19 cellular contexts compared by ENCODE assay signal in the genomic region with DNA sequence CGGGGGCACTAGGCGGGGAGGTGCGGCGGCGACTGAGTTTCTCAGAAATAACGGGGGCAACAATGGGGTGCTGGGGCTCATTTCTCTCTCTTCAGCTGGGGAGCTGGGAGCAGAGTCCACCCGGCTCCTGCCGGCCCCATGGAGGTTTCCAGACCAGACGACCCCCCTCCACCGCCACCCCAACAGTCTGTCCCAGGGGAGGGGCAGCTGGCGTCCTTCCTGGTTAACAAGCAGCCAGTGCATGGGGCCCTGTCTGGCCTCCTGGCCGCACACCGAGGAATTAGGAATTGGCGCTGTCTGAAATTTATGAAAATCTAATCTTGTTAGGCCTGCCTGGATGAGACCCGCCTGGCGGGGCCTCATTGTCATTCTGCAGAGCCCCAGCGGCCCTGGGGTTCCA. TPM values are rescaled to one million over a fixed set of nuclear protein-coding genes. Genes with fewer than 3 reads are reported as not detected.
DNase-seq lines count a peak whose midpoint lies in the region; ATAC-seq and TF ChIP-seq lines count a peak whose summit lies in the region.
"Had no signal": no experiment of that assay in that cellular context is flagged by ENCODE, and none has a peak within 500 bp of the region (broad histone marks: within the 10 kb centered on the region; RNA-seq: fewer than 3 reads in every experiment).

No MANE protein-coding gene starts in this region.

- peak overlapping the region; percentile 68 for H3K27ac Mint-ChIP-seq in endodermal cell

- no peak for TF ChIP-seq RAD21 in SK-N-SH (IDR thresholded peaks at IDR 0.05; ENCODE audit: low read length)

- H3K4me2 ChIP-seq in SK-N-SH: no peak overlapping the region
- H3K4me2 ChIP-seq: PC-9 had no signal

- no peaks in the 10 kb centered on the region for H3K9me2 ChIP-seq in SK-N-SH

- no peak overlapping the region for H3K9ac ChIP-seq in SK-N-SH
- H3K9ac ChIP-seq in endodermal cell (ENCODE audit: extremely low read depth, low read length, poor library complexity, severe bottlenecking): no peak overlapping the region

- no peak for TF ChIP-seq EP300 in SK-N-SH (IDR thresholded peaks at IDR 0.05; ENCODE audit: borderline replicate concordance in 1 of 2, low read depth in 1 of 2, low read length in 1 of 2)

- H3K36me3 ChIP-seq in SK-N-SH (replicated peaks in 1 of 2; ENCODE audit: control insufficient read depth in 1 of 2, insufficient read depth in 2 of 2, low read length in 1 of 2): no peaks in the 10 kb centered on the region
- peaks cover 34% of the 10 kb centered on the region for H3K36me3 ChIP-seq in endodermal cell (ENCODE audit: control insufficient read depth, insufficient read depth, low read length)
- H3K36me3 ChIP-seq in thoracic aorta: no peaks in the 10 kb centered on the region
- H3K36me3 ChIP-seq in SJCRH30: peaks cover 11% of the 10 kb centered on the region
- H3K36me3 ChIP-seq: HAP-1 had no signal

- H3K9me3 Mint-ChIP-seq in endodermal cell: no peaks in the 10 kb centered on the region

- WGBS in SK-N-SH (ENCODE audit: low lambda C conversion rate): 80% methylated on average over 4 of the region's 17 CpGs
- WGBS in endodermal cell (ENCODE audit: insufficient coverage in 1 of 2, insufficient read length in 1 of 2), 2 experiments: 88 to 94% methylated on average over 10 to 17 of the region's 17 CpGs

- no peaks in the 10 kb centered on the region for H3K27me3 ChIP-seq in SK-N-SH (ENCODE audit: insufficient read depth)
- no peaks in the 10 kb centered on the region for H3K27me3 ChIP-seq in endodermal cell (ENCODE audit: control insufficient read depth, insufficient read depth, low read length, poor library complexity, severe bottlenecking)
- no peaks in the 10 kb centered on the region for H3K27me3 ChIP-seq in thoracic aorta (replicated peaks; ENCODE audit: insufficient read depth)
- H3K27me3 ChIP-seq in SJCRH30: no peaks in the 10 kb centered on the region

- H3F3A ChIP-seq in SK-N-SH (replicated peaks; ENCODE audit: insufficient read depth): no peaks in the 10 kb centered on the region

- H3K9me3 ChIP-seq in SK-N-SH: no peaks in the 10 kb centered on the region
- no peaks in the 10 kb centered on the region for H3K9me3 ChIP-seq in endodermal cell (ENCODE audit: control insufficient read depth, low read length)
- H3K9me3 ChIP-seq in thoracic aorta: no peaks in the 10 kb centered on the region
- no peaks in the 10 kb centered on the region for H3K9me3 ChIP-seq in SJCRH30 (replicated peaks)
- H3K9me3 ChIP-seq: HAP-1 had no signal

- peaks cover 91% of the 10 kb centered on the region for H3K79me2 ChIP-seq in SK-N-SH (ENCODE audit: insufficient read depth)

- H3K4me3 ChIP-seq in SK-N-SH (ENCODE audit: low read depth in 2 of 2, low read length in 1 of 2) (no peak overlapping the region), endodermal cell (ENCODE audit: low read length) (no peak overlapping the region), thoracic aorta (no peak overlapping the region), SJCRH30 (no peak overlapping the region)
- H3K4me3 ChIP-seq: HAP-1, PC-9 had no signal

- H3K4me3 Mint-ChIP-seq in endodermal cell: no peak overlapping the region

- ATAC-seq in SK-N-SH treated with all-trans-retinoic acid at 6 μM for 48 hours (no peak), thoracic aorta (ENCODE audit: insufficient number of reproducible peaks, low FRiP score, low read depth) (no peak)

- no peak for TF ChIP-seq CTCF in SK-N-SH (IDR thresholded peaks at IDR 0.05)
- no peak for TF ChIP-seq CTCF in endodermal cell (conservative IDR thresholded peaks at IDR 0.05)
- TF ChIP-seq CTCF in thoracic aorta (IDR thresholded peaks at IDR 0.05): no peak

- peaks cover 18% of the 10 kb centered on the region for H3K36me3 Mint-ChIP-seq in endodermal cell (ENCODE audit: low read depth)

- H3K4me1 ChIP-seq in SK-N-SH (ENCODE audit: control insufficient read depth in 1 of 2, insufficient read depth in 2 of 2, low read depth in 1 of 2, low read length in 1 of 2) (peaks cover 0 to 79% of the 10 kb centered on the region in 2 experiments; a peak in 2 of 4 replicates), endodermal cell (ENCODE audit: control insufficient read depth, insufficient read depth, low read length) (peaks cover 13% of the 10 kb centered on the region), thoracic aorta (ENCODE audit: control insufficient read depth in 1 of 2, low read depth in 2 of 2) (peaks cover 26 to 90% of the 10 kb centered on the region in 2 donors), SJCRH30 (no peaks in the 10 kb centered on the region)
- H3K4me1 ChIP-seq: HAP-1 had no signal

- H3K4me1 Mint-ChIP-seq in endodermal cell: peaks cover 27% of the 10 kb centered on the region

- H2AFZ ChIP-seq in SK-N-SH (ENCODE audit: low read depth): no peak overlapping the region
- H2AFZ ChIP-seq: PC-9 had no signal

- no peaks in the 10 kb centered on the region for H3K27me3 Mint-ChIP-seq in endodermal cell (ENCODE audit: insufficient read depth)

- peaks cover 87% of the 10 kb centered on the region for H4K20me1 ChIP-seq in SK-N-SH (ENCODE audit: insufficient read depth)

- POLR2A ChIA-PET in SK-N-SH (lab: Yijun Ruan, JAX): no interaction called here

- DNase-seq in SK-N-SH: peak; percentile 77
- peak; percentile 67 for DNase-seq in NCI-H82 treated with DMSO at 0.1 percent for 48 hours (lab: John Stamatoyannopoulos, UW; ENCODE audit: unreplicated experiment)
- DNase-seq in endodermal cell: no peak
- DNase-seq in thoracic aorta (ENCODE audit: low spot score): no peak
- no peak for DNase-seq in NCI-H2107 treated with DMSO at 0.1 percent for 48 hours (lab: John Stamatoyannopoulos, UW; ENCODE audit: unreplicated experiment)
- DNase-seq in NCI-H1436 (lab: John Stamatoyannopoulos, UW): no peak
- no peak for DNase-seq in SJCRH30
- DNase-seq: 8988T, DMS53, NCI-H1048, NCI-H1694, NCI-H2107, NCI-H69, PC-9, SHP77 had no signal

- CTCF ChIA-PET in SK-N-SH (lab: Yijun Ruan, JAX): interaction anchor here (0.9 to 1.7 kb wide), 3 partner anchors 13 to 489 kb away, joined by 3 to 7 read pairs (median 4); no protein-coding TSS in a partner anchor

- H3K27ac ChIP-seq in SK-N-SH (ENCODE audit: low read depth in 2 of 2, low read length in 1 of 2): peak overlapping the region in 1 of 2 experiments; percentile 91; a peak in 2 of 4 replicates
- H3K27ac ChIP-seq in endodermal cell (ENCODE audit: low read depth, low read length): peak overlapping the region; percentile 96
- peak overlapping the region; percentile 31 to 66 for H3K27ac ChIP-seq in thoracic aorta
- no peak overlapping the region for H3K27ac ChIP-seq in SJCRH30
- H3K27ac ChIP-seq: C4-2B, PC-9 had no signal

TF ChIP-seq in SK-N-SH, 30 proteins besides CTCF, POLR2A, EP300 and RAD21 (continues in another document):
- no peak for TF ChIP-seq TCF12 (IDR thresholded peaks at IDR 0.05)
- no peak for TF ChIP-seq GATA2 (CRISPR knock-in tag; IDR thresholded peaks at IDR 0.05)
- no peak for TF ChIP-seq TAF1 (IDR thresholded peaks at IDR 0.05; ENCODE audit: borderline replicate concordance, low read depth, low read length)
- TF ChIP-seq RXRA (IDR thresholded peaks at IDR 0.05; ENCODE audit: borderline replicate concordance, low read depth): no peak
- TF ChIP-seq MXI1 (IDR thresholded peaks at IDR 0.05; ENCODE audit: low read depth, low read length): no peak
- TF ChIP-seq CHD2 (IDR thresholded peaks at IDR 0.05; ENCODE audit: low read length, partially characterized antibody): no peak
- TF ChIP-seq, protein P1, sequence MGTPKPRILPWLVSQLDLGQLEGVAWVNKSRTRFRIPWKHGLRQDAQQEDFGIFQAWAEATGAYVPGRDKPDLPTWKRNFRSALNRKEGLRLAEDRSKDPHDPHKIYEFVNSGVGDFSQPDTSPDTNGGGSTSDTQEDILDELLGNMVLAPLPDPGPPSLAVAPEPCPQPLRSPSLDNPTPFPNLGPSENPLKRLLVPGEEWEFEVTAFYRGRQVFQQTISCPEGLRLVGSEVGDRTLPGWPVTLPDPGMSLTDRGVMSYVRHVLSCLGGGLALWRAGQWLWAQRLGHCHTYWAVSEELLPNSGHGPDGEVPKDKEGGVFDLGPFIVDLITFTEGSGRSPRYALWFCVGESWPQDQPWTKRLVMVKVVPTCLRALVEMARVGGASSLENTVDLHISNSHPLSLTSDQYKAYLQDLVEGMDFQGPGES (IDR thresholded peaks at IDR 0.05; ENCODE audit: low read depth, low read length): no peak

TF ChIP-seq in SK-N-SH treated with all-trans-retinoic acid at 6 μM for 48 hours, 23 proteins besides CTCF, POLR2A, EP300 and RAD21 (continues in another document):
- TF ChIP-seq ZFP3 (CRISPR knock-in tag; IDR thresholded peaks at IDR 0.05) (no peak), ZNF565 (CRISPR knock-in tag; conservative IDR thresholded peaks at IDR 0.05; ENCODE audit: low read depth) (no peak)
- TF ChIP-seq, protein P2, sequence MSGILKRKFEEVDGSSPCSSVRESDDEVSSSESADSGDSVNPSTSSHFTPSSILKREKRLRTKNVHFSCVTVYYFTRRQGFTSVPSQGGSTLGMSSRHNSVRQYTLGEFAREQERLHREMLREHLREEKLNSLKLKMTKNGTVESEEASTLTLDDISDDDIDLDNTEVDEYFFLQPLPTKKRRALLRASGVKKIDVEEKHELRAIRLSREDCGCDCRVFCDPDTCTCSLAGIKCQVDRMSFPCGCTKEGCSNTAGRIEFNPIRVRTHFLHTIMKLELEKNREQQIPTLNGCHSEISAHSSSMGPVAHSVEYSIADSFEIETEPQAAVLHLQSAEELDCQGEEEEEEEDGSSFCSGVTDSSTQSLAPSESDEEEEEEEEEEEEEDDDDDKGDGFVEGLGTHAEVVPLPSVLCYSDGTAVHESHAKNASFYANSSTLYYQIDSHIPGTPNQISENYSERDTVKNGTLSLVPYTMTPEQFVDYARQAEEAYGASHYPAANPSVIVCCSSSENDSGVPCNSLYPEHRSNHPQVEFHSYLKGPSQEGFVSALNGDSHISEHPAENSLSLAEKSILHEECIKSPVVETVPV (CRISPR knock-in tag; IDR thresholded peaks at IDR 0.05): no peak

RNA-seq across cellular contexts. Expression of a gene that starts 42.4 kb away (rescaled TPM):
- 5.9 and 7.1 TPM in 2 replicates for polyA plus RNA-seq in SK-N-SH (2012; rRNA removed)
- 6.1 and 6.8 TPM in 2 replicates for polyA plus RNA-seq in SK-N-SH (2012; cell fraction: cytosol; rRNA removed)
- 7.9 and 8.1 TPM in 2 replicates for polyA plus RNA-seq in SK-N-SH (2012; cell fraction: nucleus; rRNA removed)
- 10 to 100 TPM; 18.8 to 37.4 TPM for total RNA-seq in endodermal cell
- 56.8 TPM for polyA plus RNA-seq in endodermal cell (2013, experiment 1 of 2)
- polyA plus RNA-seq in endodermal cell (2013, experiment 2 of 2): 65.5 TPM
- 100 to 1,000 TPM in 1 of 2 donors, 10 to 100 TPM in 1; 68.4 to 104 TPM for total RNA-seq in thoracic aorta
- total RNA-seq in SJCRH30 (2014; rRNA removed; shearing (Covaris generic)): 15.0 and 15.4 TPM in 2 replicates

RNA-seq across cellular contexts. Expression of a gene that starts 47.2 kb away (rescaled TPM):
- not detected in 2 replicates for polyA plus RNA-seq in SK-N-SH (2012; rRNA removed)
- polyA plus RNA-seq in SK-N-SH (2012; cell fraction: cytosol; rRNA removed): not detected in 2 replicates
- polyA plus RNA-seq in SK-N-SH (2012; cell fraction: nucleus; rRNA removed): not detected in 2 replicates
- total RNA-seq in endodermal cell (not detected), thoracic aorta (1 to 10 TPM; 4.1 to 6.1 TPM)
- polyA plus RNA-seq in endodermal cell (2013, experiment 1 of 2): not detected
- not detected for polyA plus RNA-seq in endodermal cell (2013, experiment 2 of 2)
- 0.02 TPM in 1 of 2 replicates, not detected in the other for total RNA-seq in SJCRH30 (2014; rRNA removed; shearing (Covaris generic))
- total RNA-seq: HT1080, PC-9 had no signal

Comparison
In these comparisons a context has a peak if more than half of its experiments do, and no peak if none do; other contexts are left out.
1. DNase-seq: peak in SK-N-SH (single experiment) and NCI-H82 treated with DMSO at 0.1 percent for 48 hours (single experiment); none in endodermal cell (single experiment), thoracic aorta (single experiment), NCI-H2107 treated with DMSO at 0.1 percent for 48 hours (single experiment), NCI-H1436 (single experiment) and SJCRH30 (0 of 2).